ENCODE assay signal across 26 cellular contexts in the genomic region with DNA sequence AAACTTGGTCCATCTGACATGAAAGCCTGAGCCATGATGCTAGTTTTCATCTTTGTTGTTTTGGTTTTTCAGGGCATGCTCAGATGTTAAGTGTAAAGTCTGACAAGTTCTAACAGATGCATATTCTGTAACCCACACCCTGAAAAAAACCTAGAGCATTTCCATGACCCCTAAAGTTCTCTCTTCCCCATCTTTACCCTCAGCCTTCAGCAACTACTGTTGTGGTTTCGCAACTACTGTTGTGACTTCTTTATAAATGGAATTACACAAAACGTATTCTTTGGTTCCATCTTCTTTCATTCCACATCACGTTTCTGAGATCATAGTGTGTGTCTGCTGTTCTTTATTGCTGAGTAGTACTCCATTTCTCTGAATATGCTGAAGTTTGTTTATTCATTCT.
"Had no signal": no experiment of that assay in that cellular context is flagged by ENCODE, and none has a peak within 500 bp of the region (broad histone marks: within the 10 kb centered on the region; RNA-seq: fewer than 3 reads in every experiment).

No MANE protein-coding gene starts in this region.

- H3K27ac ChIP-seq: ascending aorta, cardiac muscle cell, colonic mucosa, gastrocnemius medialis, tibial nerve, VCaP had no signal

- H3K27ac Mint-ChIP-seq: activated CD4-positive, alpha-beta memory T cell treated with anti-CD3 and anti-CD28 coated beads for 36 hours; activated naive CD4-positive, alpha-beta T cell treated with anti-CD3 and anti-CD28 coated beads, Interleukin-2, amount 10 ng/mL, durations not matched to agents 7 days and 5 days; activated naive CD8-positive, alpha-beta T cell treated with anti-CD3 and anti-CD28 coated beads, Interleukin-2, amount 10 ng/mL, durations not matched to agents 7 days and 5 days; activated T-helper 1 cell treated with anti-CD3 and anti-CD28 coated beads, Interleukin-12 subunit alpha, Interleukin-12 subunit beta, Interleukin-2, Interleukin-4 antibody, amounts not matched to agents 30 ng/mL and 10 ng/mL and 1 ng/mL, durations not matched to agents 14 hours and 24 hours and 36 hours; brain; natural killer cell treated with Interleukin-12 subunit alpha and Interleukin-12 subunit beta and Interleukin-15 and Interleukin-18, amount 100 ng/mL, for 72 hours had no signal

- H3K36me3 Mint-ChIP-seq: activated CD4-positive, alpha-beta memory T cell treated with anti-CD3 and anti-CD28 coated beads for 36 hours; activated naive CD4-positive, alpha-beta T cell treated with anti-CD3 and anti-CD28 coated beads, Interleukin-2, amount 10 ng/mL, durations not matched to agents 7 days and 5 days; activated naive CD8-positive, alpha-beta T cell treated with anti-CD3 and anti-CD28 coated beads, Interleukin-2, amount 10 ng/mL, durations not matched to agents 7 days and 5 days; brain; natural killer cell treated with Interleukin-12 subunit alpha and Interleukin-12 subunit beta and Interleukin-15 and Interleukin-18, amount 100 ng/mL, for 72 hours had no signal

- H3K4me3 Mint-ChIP-seq: activated CD4-positive, alpha-beta memory T cell treated with anti-CD3 and anti-CD28 coated beads for 36 hours; activated naive CD4-positive, alpha-beta T cell treated with anti-CD3 and anti-CD28 coated beads, Interleukin-2, amount 10 ng/mL, durations not matched to agents 7 days and 5 days; activated naive CD8-positive, alpha-beta T cell treated with anti-CD3 and anti-CD28 coated beads, Interleukin-2, amount 10 ng/mL, durations not matched to agents 7 days and 5 days; activated T-helper 1 cell treated with anti-CD3 and anti-CD28 coated beads, Interleukin-12 subunit alpha, Interleukin-12 subunit beta, Interleukin-2, Interleukin-4 antibody, amounts not matched to agents 30 ng/mL and 10 ng/mL and 1 ng/mL, durations not matched to agents 14 hours and 24 hours and 36 hours; brain; natural killer cell treated with Interleukin-12 subunit alpha and Interleukin-12 subunit beta and Interleukin-15 and Interleukin-18, amount 100 ng/mL, for 72 hours had no signal

- H3K4me1 Mint-ChIP-seq: activated naive CD4-positive, alpha-beta T cell treated with anti-CD3 and anti-CD28 coated beads, Interleukin-2, amount 10 ng/mL, durations not matched to agents 7 days and 5 days; activated naive CD8-positive, alpha-beta T cell treated with anti-CD3 and anti-CD28 coated beads, Interleukin-2, amount 10 ng/mL, durations not matched to agents 7 days and 5 days had no signal

- DNase-seq: activated CD4-positive, alpha-beta memory T cell treated with anti-CD3 and anti-CD28 coated beads for 36 hours; activated CD4-positive, alpha-beta T cell treated with anti-CD3 and anti-CD28 coated beads for 48 hours; activated CD8-positive, alpha-beta memory T cell treated with anti-CD3 and anti-CD28 coated beads, Interleukin-2, amount 50 U/mL, for 4 hours; activated effector memory CD4-positive, alpha-beta T cell treated with anti-CD3 and anti-CD28 coated beads, Interleukin-2, amount 50 U/mL, for 16 hours; activated naive CD4-positive, alpha-beta T cell treated with anti-CD3 and anti-CD28 coated beads, Interleukin-2, amount 10 ng/mL, durations not matched to agents 7 days and 5 days; activated naive CD8-positive, alpha-beta T cell treated with anti-CD3 and anti-CD28 coated beads, Interleukin-2, amount 10 ng/mL, durations not matched to agents 7 days and 5 days; activated T-cell treated with anti-CD3 and anti-CD28 coated beads, Interleukin-2, amount 50 U/mL, for 1 hour; cerebellar nuclear complex; colonic mucosa; effector memory CD4-positive, alpha-beta T cell; erythroblast; gastrocnemius medialis; glutamatergic neuron; left ventricle myocardium superior; mucosa of descending colon; posterior cingulate gyrus; right cardiac atrium; stimulated activated CD4-positive, alpha-beta T cell treated with anti-CD3 and anti-CD28 coated beads, Interleukin-2, amount 100 ng/mL, for 48 hours; stimulated activated naive CD4-positive, alpha-beta T cell treated with Interleukin-2 at 50 U/mL for 16 hours had no signal

- H3K4me3 ChIP-seq: ascending aorta, cardiac muscle cell, colonic mucosa, gastrocnemius medialis, mucosa of descending colon, tibial nerve had no signal

- H3K9me3 Mint-ChIP-seq: activated CD4-positive, alpha-beta memory T cell treated with anti-CD3 and anti-CD28 coated beads for 36 hours; activated naive CD4-positive, alpha-beta T cell treated with anti-CD3 and anti-CD28 coated beads, Interleukin-2, amount 10 ng/mL, durations not matched to agents 7 days and 5 days; activated naive CD8-positive, alpha-beta T cell treated with anti-CD3 and anti-CD28 coated beads, Interleukin-2, amount 10 ng/mL, durations not matched to agents 7 days and 5 days; activated T-helper 1 cell treated with anti-CD3 and anti-CD28 coated beads, Interleukin-12 subunit alpha, Interleukin-12 subunit beta, Interleukin-2, Interleukin-4 antibody, amounts not matched to agents 30 ng/mL and 10 ng/mL and 1 ng/mL, durations not matched to agents 14 hours and 24 hours and 36 hours; natural killer cell treated with Interleukin-12 subunit alpha and Interleukin-12 subunit beta and Interleukin-15 and Interleukin-18, amount 100 ng/mL, for 72 hours had no signal

- H3K27me3 ChIP-seq: ascending aorta, cardiac muscle cell, colonic mucosa, gastrocnemius medialis, tibial nerve had no signal
